Comparison of ENCODE assay signal across 31 cellular contexts in genomic region chr7:26454180-26454579, GRCh38.
DNase-seq lines count a peak whose midpoint lies in the region; TF ChIP-seq lines count a peak whose summit lies in the region.
"Had no signal": no experiment of that assay in that cellular context is flagged by ENCODE, and none has a peak within 500 bp of the region (broad histone marks: within the 10 kb centered on the region; RNA-seq: fewer than 3 reads in every experiment).

No MANE protein-coding gene starts in this region.

- 44 to 48% methylated on average over 3 of the region's 3 CpGs for WGBS in GM23248 (ENCODE audit: low coverage in 1 of 2, low lambda C conversion rate in 2 of 2, missing lambda C conversion rate in 2 of 2), 2 experiments
- 58% methylated on average over 3 of the region's 3 CpGs for WGBS in SK-N-SH (ENCODE audit: low lambda C conversion rate)

- CTCF ChIA-PET in SK-N-SH (lab: Yijun Ruan, JAX): interaction anchor here (1.1 to 1.3 kb wide), 2 partner anchors 12 to 87 kb away, joined by 3 to 4 read pairs; no protein-coding TSS in a partner anchor

- H2AFZ ChIP-seq in GM23248: no peak overlapping the region
- H2AFZ ChIP-seq in SK-N-SH (ENCODE audit: low read depth): no peak overlapping the region
- H2AFZ ChIP-seq: PC-9 had no signal

- H3K9me3 Mint-ChIP-seq in osteocyte (ENCODE audit: unreplicated experiment): no peaks in the 10 kb centered on the region
- H3K9me3 Mint-ChIP-seq: activated CD4-positive, alpha-beta memory T cell treated with anti-CD3 and anti-CD28 coated beads, Interleukin-2, amount 10 ng/mL, durations not matched to agents 7 days and 5 days; stimulated activated naive B cell treated with anti-CD40 and anti-IgM and Interleukin-4, amounts not matched to agents 10 μg/mL and 1 μg/mL and 100 μg/mL, for 72 hours; type B pancreatic cell had no signal

- DNase-seq in GM23248: peak; percentile 42
- peak; percentile 14 for DNase-seq in astrocyte of the spinal cord (ENCODE audit: low read depth, low spot score)
- peak; percentile 62 for DNase-seq in fibroblast of pulmonary artery (ENCODE audit: low read depth)
- peak; percentile 93 for DNase-seq in pulmonary artery endothelial cell (ENCODE audit: low read depth, low spot score)
- DNase-seq in OCI-M2 (lab: John Stamatoyannopoulos, UW; ENCODE audit: unreplicated experiment): no peak
- no peak for DNase-seq in NCI-H748 treated with DMSO at 0.1 percent for 48 hours (lab: John Stamatoyannopoulos, UW)
- DNase-seq in SK-N-SH: no peak
- no peak for DNase-seq in osteocyte (ENCODE audit: extremely low spot score, unreplicated experiment)
- DNase-seq: activated CD4-positive, alpha-beta memory T cell treated with anti-CD3 and anti-CD28 coated beads, Interleukin-2, amount 10 ng/mL, durations not matched to agents 7 days and 5 days; activated CD8-positive, alpha-beta memory T cell treated with anti-CD3 and anti-CD28 coated beads, Interleukin-2, amount 50 U/mL, for 4 hours; activated naive CD4-positive, alpha-beta T cell treated with Interleukin-2 at 50 U/mL for 16 hours; COR-L47; DMS53; GF-D8; head of caudate nucleus; kidney; MM.1S; NCI-H1417; NCI-H2029; NCI-H526; NK-92 treated with Interleukin-12 subunit alpha and Interleukin-12 subunit beta, amount 100 ng/mL, for 24 hours; PC-9; retina; SHP77; stimulated activated naive B cell treated with anti-CD40 and anti-IgM and Interleukin-4, amounts not matched to agents 10 μg/mL and 1 μg/mL and 100 μg/mL, for 72 hours; substantia nigra; T-helper 2 cell had no signal

- no peak overlapping the region for H3K27ac Mint-ChIP-seq in osteocyte (ENCODE audit: unreplicated experiment)
- H3K27ac Mint-ChIP-seq: activated CD4-positive, alpha-beta memory T cell treated with anti-CD3 and anti-CD28 coated beads, Interleukin-2, amount 10 ng/mL, durations not matched to agents 7 days and 5 days; stimulated activated naive B cell treated with anti-CD40 and anti-IgM and Interleukin-4, amounts not matched to agents 10 μg/mL and 1 μg/mL and 100 μg/mL, for 72 hours; type B pancreatic cell had no signal

- TF ChIP-seq EP300 in SK-N-SH (IDR thresholded peaks at IDR 0.05; ENCODE audit: borderline replicate concordance in 1 of 2, low read depth in 1 of 2, low read length in 1 of 2): no peak

- H3K27ac ChIP-seq in GM23248 (no peak overlapping the region), SK-N-SH (ENCODE audit: low read depth in 2 of 2, low read length in 1 of 2) (no peak overlapping the region)
- H3K27ac ChIP-seq: BLaER1 treated with 17β-estradiol and CSF1 and Interleukin-3, amounts not matched to agents 10 nM and 100 nM; PC-9 had no signal

- no peaks in the 10 kb centered on the region for H3K79me2 ChIP-seq in GM23248 (ENCODE audit: insufficient read depth)
- no peaks in the 10 kb centered on the region for H3K79me2 ChIP-seq in SK-N-SH (ENCODE audit: insufficient read depth)

- no peaks in the 10 kb centered on the region for H3K9me3 ChIP-seq in GM23248 (ENCODE audit: low read depth)
- H3K9me3 ChIP-seq in SK-N-SH: no peaks in the 10 kb centered on the region
- H3K9me3 ChIP-seq: BLaER1 treated with 17β-estradiol and CSF1 and Interleukin-3, amounts not matched to agents 10 nM and 100 nM had no signal

- H3F3A ChIP-seq in GM23248 (ENCODE audit: insufficient read depth) (peaks cover 14% of the 10 kb centered on the region; the same call in 1 of the 2 replicates), SK-N-SH (replicated peaks; ENCODE audit: insufficient read depth) (peaks cover 8% of the 10 kb centered on the region)

- H3K36me3 Mint-ChIP-seq in osteocyte (ENCODE audit: unreplicated experiment): no peaks in the 10 kb centered on the region
- H3K36me3 Mint-ChIP-seq: stimulated activated naive B cell treated with anti-CD40 and anti-IgM and Interleukin-4, amounts not matched to agents 10 μg/mL and 1 μg/mL and 100 μg/mL, for 72 hours; type B pancreatic cell had no signal

- no peaks in the 10 kb centered on the region for H3K9me2 ChIP-seq in GM23248 (ENCODE audit: insufficient read depth)
- no peaks in the 10 kb centered on the region for H3K9me2 ChIP-seq in SK-N-SH

- no peaks in the 10 kb centered on the region for H3K27me3 ChIP-seq in GM23248 (replicated peaks; ENCODE audit: insufficient read depth)
- no peaks in the 10 kb centered on the region for H3K27me3 ChIP-seq in SK-N-SH (ENCODE audit: insufficient read depth)
- H3K27me3 ChIP-seq: BLaER1 treated with 17β-estradiol and CSF1 and Interleukin-3, amounts not matched to agents 10 nM and 100 nM had no signal

- TF ChIP-seq RAD21 in SK-N-SH (IDR thresholded peaks at IDR 0.05; ENCODE audit: low read length): no peak

- no peak overlapping the region for H3K4me3 Mint-ChIP-seq in osteocyte (ENCODE audit: unreplicated experiment)
- H3K4me3 Mint-ChIP-seq: activated CD4-positive, alpha-beta memory T cell treated with anti-CD3 and anti-CD28 coated beads, Interleukin-2, amount 10 ng/mL, durations not matched to agents 7 days and 5 days; nephron; stimulated activated naive B cell treated with anti-CD40 and anti-IgM and Interleukin-4, amounts not matched to agents 10 μg/mL and 1 μg/mL and 100 μg/mL, for 72 hours; type B pancreatic cell had no signal

- no peaks in the 10 kb centered on the region for H4K20me1 ChIP-seq in GM23248 (ENCODE audit: insufficient read depth)
- no peaks in the 10 kb centered on the region for H4K20me1 ChIP-seq in SK-N-SH (ENCODE audit: insufficient read depth)
- H4K20me1 ChIP-seq: BLaER1 treated with 17β-estradiol and CSF1 and Interleukin-3, amounts not matched to agents 10 nM and 100 nM had no signal

- no peaks in the 10 kb centered on the region for H3K4me1 Mint-ChIP-seq in osteocyte (ENCODE audit: unreplicated experiment)
- H3K4me1 Mint-ChIP-seq: activated CD4-positive, alpha-beta memory T cell treated with anti-CD3 and anti-CD28 coated beads, Interleukin-2, amount 10 ng/mL, durations not matched to agents 7 days and 5 days; stimulated activated naive B cell treated with anti-CD40 and anti-IgM and Interleukin-4, amounts not matched to agents 10 μg/mL and 1 μg/mL and 100 μg/mL, for 72 hours had no signal

- H3K4me3 ChIP-seq in GM23248: no peak overlapping the region
- no peak overlapping the region for H3K4me3 ChIP-seq in astrocyte of the spinal cord (ENCODE audit: low read depth, low read length)
- H3K4me3 ChIP-seq in fibroblast of pulmonary artery (replicated peaks; ENCODE audit: low read depth, low read length): no peak overlapping the region
- no peak overlapping the region for H3K4me3 ChIP-seq in SK-N-SH (ENCODE audit: low read depth in 2 of 2, low read length in 1 of 2)
- H3K4me3 ChIP-seq: BLaER1 treated with 17β-estradiol and CSF1 and Interleukin-3, amounts not matched to agents 10 nM and 100 nM; PC-9; skin epidermis had no signal

- no peaks in the 10 kb centered on the region for H3K36me3 ChIP-seq in GM23248 (ENCODE audit: low read depth)
- no peaks in the 10 kb centered on the region for H3K36me3 ChIP-seq in SK-N-SH (replicated peaks in 1 of 2; ENCODE audit: control insufficient read depth in 1 of 2, insufficient read depth in 2 of 2, low read length in 1 of 2)
- H3K36me3 ChIP-seq: BLaER1 treated with 17β-estradiol and CSF1 and Interleukin-3, amounts not matched to agents 10 nM and 100 nM had no signal

- no peaks in the 10 kb centered on the region for H3K27me3 Mint-ChIP-seq in osteocyte (ENCODE audit: unreplicated experiment)
- H3K27me3 Mint-ChIP-seq: stimulated activated naive B cell treated with anti-CD40 and anti-IgM and Interleukin-4, amounts not matched to agents 10 μg/mL and 1 μg/mL and 100 μg/mL, for 72 hours; type B pancreatic cell had no signal

- POLR2A ChIA-PET in SK-N-SH (lab: Yijun Ruan, JAX): no interaction called here

- H3K9ac ChIP-seq in GM23248 (no peak overlapping the region), SK-N-SH (no peak overlapping the region)
- H3K9ac ChIP-seq: BLaER1 treated with 17β-estradiol and CSF1 and Interleukin-3, amounts not matched to agents 10 nM and 100 nM had no signal

- peaks cover 9% of the 10 kb centered on the region for H3K4me1 ChIP-seq in GM23248 (ENCODE audit: insufficient read depth)
- H3K4me1 ChIP-seq in SK-N-SH (ENCODE audit: control insufficient read depth in 1 of 2, insufficient read depth in 2 of 2, low read depth in 1 of 2, low read length in 1 of 2): peaks cover 0 to 4% of the 10 kb centered on the region in 2 experiments; a peak in 2 of 4 replicates

- TF ChIP-seq CTCF in astrocyte of the spinal cord (IDR thresholded peaks at IDR 0.05; ENCODE audit: low read depth, low read length) (no peak), fibroblast of pulmonary artery (IDR thresholded peaks at IDR 0.05; ENCODE audit: low read length, missing control alignments) (no peak), SK-N-SH (IDR thresholded peaks at IDR 0.05) (no peak), osteocyte (IDR thresholded peaks at IDR 0.05) (no peak)

- H3K4me2 ChIP-seq in GM23248 (ENCODE audit: unreplicated experiment) (no peak overlapping the region), SK-N-SH (no peak overlapping the region)
- H3K4me2 ChIP-seq: BLaER1 treated with 17β-estradiol and CSF1 and Interleukin-3, amounts not matched to agents 10 nM and 100 nM; PC-9 had no signal

- in situ Hi-C loops in GM23248 (cut with MboI): no loop called here
- in situ Hi-C loops in astrocyte of the spinal cord (cut with HindIII; ENCODE audit: low sequenced_read_pairs): no loop called here

TF ChIP-seq in SK-N-SH, 30 proteins besides CTCF, POLR2A, EP300 and RAD21:
- TF ChIP-seq RCOR1 (IDR thresholded peaks at IDR 0.05; ENCODE audit: low read length) (no peak), FOXJ3 (CRISPR knock-in tag; IDR thresholded peaks at IDR 0.05) (no peak), CHD2 (IDR thresholded peaks at IDR 0.05; ENCODE audit: low read length, partially characterized antibody) (no peak), USF2 (IDR thresholded peaks at IDR 0.05; ENCODE audit: borderline replicate concordance, low read depth, low read length) (no peak), JUND (IDR thresholded peaks at IDR 0.05) (no peak)
TF ChIP-seq in SK-N-SH: peak in this region for 0.

Comparison
In these comparisons a context has a peak if more than half of its experiments do, and no peak if none do; other contexts are left out.
1. DNase-seq: peak in GM23248 (single experiment), astrocyte of the spinal cord (single experiment), fibroblast of pulmonary artery (single experiment) and pulmonary artery endothelial cell (single experiment); none in OCI-M2 (single experiment), NCI-H748 treated with DMSO at 0.1 percent for 48 hours (single experiment), SK-N-SH (single experiment) and osteocyte (single experiment).